Comparison of ENCODE assay signal across 12 cellular contexts in the genomic region with DNA sequence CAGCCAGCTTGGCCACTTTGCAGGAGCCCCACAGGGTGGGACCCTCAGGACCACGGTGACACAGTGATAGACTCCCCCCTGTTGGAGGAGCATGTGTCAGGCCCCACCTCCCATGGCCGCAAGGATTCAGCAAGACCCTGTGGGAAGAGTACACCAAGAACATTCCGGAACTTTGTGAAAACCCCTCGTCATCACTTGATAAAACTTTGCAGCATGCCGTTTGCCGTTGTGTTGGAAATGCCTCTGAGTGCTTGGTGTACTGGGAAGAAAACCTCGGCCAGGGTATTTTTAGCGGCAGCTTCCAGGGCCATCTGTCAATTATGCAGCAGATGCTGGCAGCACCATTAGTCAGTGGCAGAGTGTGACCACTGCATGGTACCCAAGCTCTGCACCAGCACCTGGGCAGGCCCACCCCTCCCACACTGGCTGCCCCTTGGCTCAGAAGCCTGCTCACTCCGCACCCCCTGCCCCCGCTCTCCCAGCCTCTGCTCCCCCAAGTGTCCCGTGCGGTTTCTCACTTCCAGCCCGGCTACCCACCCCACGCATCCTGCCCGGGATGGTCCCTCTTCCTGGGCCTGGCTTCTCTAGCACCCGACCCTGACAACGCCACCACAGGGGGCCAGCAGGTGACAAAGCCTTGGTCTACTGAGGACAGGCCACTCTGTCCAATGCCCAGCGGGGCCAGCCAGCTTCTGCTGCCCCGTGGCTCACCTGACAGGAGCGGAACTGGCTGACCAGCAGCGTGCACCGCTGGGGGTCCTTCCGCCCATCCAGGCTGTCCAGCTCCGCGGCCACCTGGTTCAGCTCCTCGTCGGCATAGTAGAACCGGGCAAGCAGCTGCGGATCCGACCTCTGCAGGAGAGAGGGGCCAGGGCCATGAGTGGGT.
DNase-seq lines count a peak whose midpoint lies in the region; ATAC-seq and TF ChIP-seq lines count a peak whose summit lies in the region.
"Had no signal": no experiment of that assay in that cellular context is flagged by ENCODE, and none has a peak within 500 bp of the region (broad histone marks: within the 10 kb centered on the region; RNA-seq: fewer than 3 reads in every experiment).

No MANE protein-coding gene starts in this region.

- no peak overlapping the region for H4K8ac ChIP-seq in IMR-90 (ENCODE audit: low read depth in 2 of 2, low read length in 2 of 2)

- H2AFZ ChIP-seq in IMR-90 (replicated peaks; ENCODE audit: low read length, poor library complexity), result peak overlapping the region; percentile 67

- no peak overlapping the region for H3K4me2 ChIP-seq in IMR-90 (ENCODE audit: low read depth, low read length)

- no peak overlapping the region for H4K5ac ChIP-seq in IMR-90 (ENCODE audit: low read depth, low read length)

- peak overlapping the region in 4 of 6 donors; percentile 16 to 90 (median 87) for H3K27ac Mint-ChIP-seq in immature natural killer cell
- H3K27ac Mint-ChIP-seq: memory B cell had no signal

- no peak for TF ChIP-seq RAD21 in IMR-90 (IDR thresholded peaks at IDR 0.05; ENCODE audit: low read length)

- in situ Hi-C loops in IMR-90 (cut with MboI; ENCODE audit: low sequenced_read_pairs), result no loop called here

- H4K91ac ChIP-seq in IMR-90 (ENCODE audit: insufficient read depth, low read depth, low read length), result no peak overlapping the region

- DNase-seq in IMR-90 (no peak), immature natural killer cell (no peak), spleen (peak; percentile 75), activated gamma-delta T cell treated with Interleukin-2 at 50 U/mL for 16 hours (no peak)
- DNase-seq: body of pancreas, NCI-H226 had no signal

- H2BK15ac ChIP-seq in IMR-90 (ENCODE audit: low read depth, low read length), result no peak overlapping the region

- no peak for TF ChIP-seq POLR2A in IMR-90 (IDR thresholded peaks at IDR 0.05; ENCODE audit: low read depth, low read length)
- no peak for TF ChIP-seq POLR2A in spleen (IDR thresholded peaks at IDR 0.05)

- no peak overlapping the region for H2BK5ac ChIP-seq in IMR-90 (ENCODE audit: low read depth, low read length, poor library complexity, severe bottlenecking)

- H3K4me3 ChIP-seq in IMR-90 (ENCODE audit: insufficient read depth, low read depth, low read length) (no peak overlapping the region), spleen (no peak overlapping the region)
- H3K4me3 ChIP-seq: body of pancreas, prostate gland had no signal

- H3K27me3 ChIP-seq in IMR-90 (ENCODE audit: control insufficient read depth, insufficient read depth, low read length), result peaks cover 3% of the 10 kb centered on the region
- no peaks in the 10 kb centered on the region for H3K27me3 ChIP-seq in spleen (replicated peaks in 1 of 7)
- H3K27me3 ChIP-seq: body of pancreas had no signal

- no peak overlapping the region for H2BK120ac ChIP-seq in IMR-90 (ENCODE audit: low read depth, low read length)

- H3K4me1 ChIP-seq in IMR-90 (ENCODE audit: control insufficient read depth, insufficient read depth, low read length) (no peaks in the 10 kb centered on the region), spleen (peaks cover 0 to 40% (median 14%) of the 10 kb centered on the region in 6 donors)
- H3K4me1 ChIP-seq: body of pancreas, prostate gland had no signal

- H2BK20ac ChIP-seq in IMR-90 (ENCODE audit: low read depth, low read length), result no peak overlapping the region

- H3K36me3 ChIP-seq in IMR-90 (ENCODE audit: control insufficient read depth, insufficient read depth, low read length) (no peaks in the 10 kb centered on the region), spleen (peaks cover 0 to 11% (median 0%) of the 10 kb centered on the region in 6 donors)
- H3K36me3 ChIP-seq: prostate gland had no signal

- peaks cover 5% of the 10 kb centered on the region; the same call in 1 of the 2 replicates for H3K9me1 ChIP-seq in IMR-90 (ENCODE audit: insufficient read depth, low read length)

- H3K27ac ChIP-seq in IMR-90 (ENCODE audit: insufficient read depth, low read length) (no peak overlapping the region), angular gyrus (ENCODE audit: low read depth, low read length) (peak overlapping the region; percentile 91), spleen (no peak overlapping the region)
- H3K27ac ChIP-seq: body of pancreas, HL-60, prostate gland had no signal

- intact Hi-C loops in IMR-90 (cut with micrococcal nuclease) (loop anchor here (1.0 to 5.0 kb wide), 2 partner anchors 91 to 133 kb away; a partner anchor contains a TSS), spleen (cut with DNase I; ENCODE audit: low total_unique reads) (no loop called here)

- H3K56ac ChIP-seq in IMR-90 (ENCODE audit: extremely low read depth, insufficient read depth, low read length), result no peak overlapping the region

- no peak overlapping the region for H3K9ac ChIP-seq in IMR-90 (ENCODE audit: low read depth, low read length)

- TF ChIP-seq CTCF in IMR-90 (conservative IDR thresholded peaks at IDR 0.05; ENCODE audit: low read depth, low read length) (no peak), spleen (IDR thresholded peaks at IDR 0.05 in 8 of 11, conservative IDR thresholded peaks at IDR 0.05 in 3 of 11) (no peak)

- H3K4me3 Mint-ChIP-seq in immature natural killer cell, result no peak overlapping the region
- H3K4me3 Mint-ChIP-seq: memory B cell had no signal

- H3K23ac ChIP-seq in IMR-90 (ENCODE audit: low read depth, low read length), result no peak overlapping the region

- no peaks in the 10 kb centered on the region for H3K9me3 ChIP-seq in IMR-90 (ENCODE audit: control insufficient read depth, insufficient read depth, low read length)
- no peaks in the 10 kb centered on the region for H3K9me3 ChIP-seq in spleen
- H3K9me3 ChIP-seq: body of pancreas, prostate gland had no signal

- POLR2A ChIA-PET in IMR-90 (lab: Charles Lee; ENCODE audit: unreplicated experiment), result no interaction called here

- BruUV-seq in IMR-90 (replicated peaks; lab: Mats Ljungman, UMichigan), result no TSS peak

- CTCF ChIA-PET in IMR-90 (lab: Yijun Ruan, JAX), result no interaction called here

- H3K9me3 Mint-ChIP-seq in immature natural killer cell, result no peaks in the 10 kb centered on the region
- H3K9me3 Mint-ChIP-seq: memory B cell had no signal

- H3K36me3 Mint-ChIP-seq in immature natural killer cell, result no peaks in the 10 kb centered on the region

- H3K27me3 Mint-ChIP-seq in immature natural killer cell (ENCODE audit: low read depth in 3 of 3), result peaks cover 0 to 5% (median 2%) of the 10 kb centered on the region in 3 donors

- dilution Hi-C loops in IMR-90 (cut with HindIII; ENCODE audit: low sequenced_read_pairs, unreplicated experiment), result no loop called here

- H3K4ac ChIP-seq in IMR-90 (ENCODE audit: low read depth, low read length), result no peak overlapping the region

- H3K14ac ChIP-seq in IMR-90 (replicated peaks; ENCODE audit: low read depth, low read length), result no peak overlapping the region

- 70% methylated on average over 12 of the region's 30 CpGs; no CpG with 5 or more reads in 1 of the 2 experiments for WGBS in IMR-90 (ENCODE audit: extremely low coverage in 2 of 2, insufficient read length in 1 of 2), 2 experiments
- WGBS in spleen, 5 donors, result 83 to 93% (median 86%) methylated on average over 18 to 30 of the region's 30 CpGs

- ATAC-seq in IMR-90 (ENCODE audit: low read depth), result no peak
- ATAC-seq in GM18511 (IDR thresholded peaks at IDR 0.05; ENCODE audit: unreplicated experiment), result no peak
- no peak for ATAC-seq in HG02938 (IDR thresholded peaks at IDR 0.05; ENCODE audit: unreplicated experiment)
- ATAC-seq: body of pancreas had no signal

- H2AK5ac ChIP-seq in IMR-90 (ENCODE audit: low read depth, low read length), result no peak overlapping the region

- H4K20me1 ChIP-seq in IMR-90 (ENCODE audit: insufficient read depth, low read length), result peaks cover 9% of the 10 kb centered on the region

- peaks cover 14 to 29% of the 10 kb centered on the region in 2 donors for H3K4me1 Mint-ChIP-seq in immature natural killer cell

- H3K18ac ChIP-seq in IMR-90 (ENCODE audit: low read depth, low read length), result no peak overlapping the region

- no peaks in the 10 kb centered on the region for H3K79me1 ChIP-seq in IMR-90 (ENCODE audit: low read depth in 1 of 2, low read length in 2 of 2)

- no peak overlapping the region for H2AK9ac ChIP-seq in IMR-90 (replicated peaks; ENCODE audit: low read depth, low read length, poor library complexity)

TF ChIP-seq in IMR-90, 13 proteins besides CTCF, POLR2A, EP300 and RAD21:
- no peak for TF ChIP-seq RCOR1 (IDR thresholded peaks at IDR 0.05; ENCODE audit: insufficient replicate concordance, low read length)
